14 cellular contexts compared by ENCODE assay signal in the genomic region with DNA sequence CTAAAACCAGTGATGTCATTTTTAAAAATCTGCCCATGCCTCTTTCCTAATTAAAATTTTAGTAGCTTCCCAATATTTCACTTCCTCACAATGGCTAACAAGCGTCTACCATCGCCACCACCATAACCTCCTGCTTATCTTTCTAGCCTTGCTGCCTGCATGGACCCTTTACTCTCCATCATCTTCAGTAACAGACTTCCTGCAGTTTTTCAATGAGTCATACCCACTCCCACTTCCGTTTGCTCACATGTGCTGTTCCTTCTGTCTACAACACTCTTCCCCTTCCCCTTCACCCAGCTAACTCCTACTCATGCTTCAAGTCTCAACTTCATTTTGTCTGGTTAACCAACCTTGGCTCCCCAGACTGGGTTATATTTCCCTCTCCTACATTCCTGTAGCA. TPM values are rescaled to one million over a fixed set of nuclear protein-coding genes. Genes with fewer than 3 reads are reported as not detected.
DNase-seq lines count a peak whose midpoint lies in the region; ATAC-seq and TF ChIP-seq lines count a peak whose summit lies in the region.
"Had no signal": no experiment of that assay in that cellular context is flagged by ENCODE, and none has a peak within 500 bp of the region (broad histone marks: within the 10 kb centered on the region; RNA-seq: fewer than 3 reads in every experiment).

No MANE protein-coding gene starts in this region.

- POLR2A ChIA-PET in activated CD8-positive, alpha-beta T cell treated with anti-CD3 and anti-CD28 coated beads for 36 hours (lab: Charles Lee) = interaction anchor here (0.8 to 7.7 kb wide), 3 partner anchors 9 to 30 kb away, joined by 3 to 58 read pairs (median 5); no protein-coding TSS in a partner anchor

- peak overlapping the region; percentile 88 for H3K27ac Mint-ChIP-seq in activated T-cell treated with anti-CD3 and anti-CD28 coated beads, Interleukin-2, amount 50 U/mL, for 24 hours
- H3K27ac Mint-ChIP-seq in activated CD8-positive, alpha-beta T cell treated with anti-CD3 and anti-CD28 coated beads for 36 hours = peak overlapping the region; percentile 97
- no peak overlapping the region for H3K27ac Mint-ChIP-seq in nephron progenitor cell

- CTCF ChIA-PET in activated CD8-positive, alpha-beta T cell treated with anti-CD3 and anti-CD28 coated beads for 36 hours (lab: Charles Lee) = interaction anchor here (0.9 to 1.2 kb wide), 3 partner anchors 9 to 150 kb away, joined by 3 to 4 read pairs (median 4); partner anchors contain the start of gene HOXB5

- H3K4me3 Mint-ChIP-seq in activated T-cell treated with anti-CD3 and anti-CD28 coated beads, Interleukin-2, amount 50 U/mL, for 24 hours = no peak overlapping the region
- peak overlapping the region; percentile 15 for H3K4me3 Mint-ChIP-seq in activated CD8-positive, alpha-beta T cell treated with anti-CD3 and anti-CD28 coated beads for 36 hours
- no peak overlapping the region for H3K4me3 Mint-ChIP-seq in nephron progenitor cell

- H3K9me3 ChIP-seq in spleen = no peaks in the 10 kb centered on the region
- H3K9me3 ChIP-seq: upper lobe of left lung had no signal

- no peak for TF ChIP-seq POLR2A in NB4 (IDR thresholded peaks at IDR 0.05; ENCODE audit: extremely low read depth, insufficient read length)
- no peak for TF ChIP-seq POLR2A in spleen (IDR thresholded peaks at IDR 0.05)

- H3K9me3 Mint-ChIP-seq in activated T-cell treated with anti-CD3 and anti-CD28 coated beads, Interleukin-2, amount 50 U/mL, for 24 hours = peaks cover 8% of the 10 kb centered on the region
- peaks cover 8% of the 10 kb centered on the region for H3K9me3 Mint-ChIP-seq in activated CD8-positive, alpha-beta T cell treated with anti-CD3 and anti-CD28 coated beads for 36 hours
- no peaks in the 10 kb centered on the region for H3K9me3 Mint-ChIP-seq in nephron progenitor cell

- TF ChIP-seq CTCF in NB4 (IDR thresholded peaks at IDR 0.05; ENCODE audit: low read depth, low read length) = no peak
- TF ChIP-seq CTCF in activated CD8-positive, alpha-beta T cell treated with anti-CD3 and anti-CD28 coated beads for 36 hours (IDR thresholded peaks at IDR 0.05) = no peak
- no peak for TF ChIP-seq CTCF in spleen (IDR thresholded peaks at IDR 0.05 in 8 of 11, conservative IDR thresholded peaks at IDR 0.05 in 3 of 11)
- TF ChIP-seq CTCF in nephron progenitor cell (IDR thresholded peaks at IDR 0.05) = no peak

- WGBS in spleen, 5 donors = 35 to 60% (median 57%) methylated on average over 3 of the region's 3 CpGs

- H3K36me3 Mint-ChIP-seq in activated T-cell treated with anti-CD3 and anti-CD28 coated beads, Interleukin-2, amount 50 U/mL, for 24 hours (ENCODE audit: low read depth) = no peaks in the 10 kb centered on the region
- H3K36me3 Mint-ChIP-seq in activated CD8-positive, alpha-beta T cell treated with anti-CD3 and anti-CD28 coated beads for 36 hours (ENCODE audit: low read depth) = peaks cover 12% of the 10 kb centered on the region
- H3K36me3 Mint-ChIP-seq in nephron progenitor cell (ENCODE audit: low read depth) = no peaks in the 10 kb centered on the region

- H3K36me3 ChIP-seq in spleen = no peaks in the 10 kb centered on the region
- H3K36me3 ChIP-seq: upper lobe of left lung had no signal

- H3K4me1 Mint-ChIP-seq in activated T-cell treated with anti-CD3 and anti-CD28 coated beads, Interleukin-2, amount 50 U/mL, for 24 hours (ENCODE audit: low read depth) = peaks cover 88% of the 10 kb centered on the region
- H3K4me1 Mint-ChIP-seq in activated CD8-positive, alpha-beta T cell treated with anti-CD3 and anti-CD28 coated beads for 36 hours (ENCODE audit: low read depth) = peaks cover 82% of the 10 kb centered on the region
- H3K4me1 Mint-ChIP-seq in nephron progenitor cell = peaks cover 65% of the 10 kb centered on the region

- H3K27ac ChIP-seq in spleen = peak overlapping the region in 6 of 8 donors; percentile 1 to 82 (median 63)
- H3K27ac ChIP-seq: upper lobe of left lung had no signal

- intact Hi-C loops in activated CD8-positive, alpha-beta T cell treated with anti-CD3 and anti-CD28 coated beads for 36 hours (cut with micrococcal nuclease) = no loop called here
- intact Hi-C loops in spleen (cut with DNase I; ENCODE audit: low total_unique reads) = no loop called here

- peaks cover 0 to 56% (median 0%) of the 10 kb centered on the region in 7 donors for H3K27me3 ChIP-seq in spleen (replicated peaks in 1 of 7)
- H3K27me3 ChIP-seq: upper lobe of left lung had no signal

- H3K4me3 ChIP-seq in NB4 (ENCODE audit: low read depth, low read length) (no peak overlapping the region), spleen (no peak overlapping the region)
- H3K4me3 ChIP-seq: skin epidermis, upper lobe of left lung had no signal

- ATAC-seq in activated CD8-positive, alpha-beta T cell treated with anti-CD3 and anti-CD28 coated beads for 36 hours = no peak
- no peak for ATAC-seq in HG03521 (IDR thresholded peaks at IDR 0.05; ENCODE audit: unreplicated experiment)

- DNase-seq in activated T-cell treated with anti-CD3 and anti-CD28 coated beads, Interleukin-2, amount 50 U/mL, for 24 hours = no peak
- DNase-seq in activated T-cell treated with anti-CD3 and anti-CD28 coated beads for 4 hours = no peak
- peak; percentile 84 for DNase-seq in NB4 (ENCODE audit: low read depth)
- no peak for DNase-seq in activated CD8-positive, alpha-beta T cell treated with anti-CD3 and anti-CD28 coated beads for 36 hours
- DNase-seq in spleen = no peak
- DNase-seq in NCI-H1436 (lab: John Stamatoyannopoulos, UW) = no peak
- no peak for DNase-seq in nephron progenitor cell
- DNase-seq: GOT3, NCI-H1930, upper lobe of left lung had no signal

- no peaks in the 10 kb centered on the region for H3K27me3 Mint-ChIP-seq in activated T-cell treated with anti-CD3 and anti-CD28 coated beads, Interleukin-2, amount 50 U/mL, for 24 hours
- no peaks in the 10 kb centered on the region for H3K27me3 Mint-ChIP-seq in activated CD8-positive, alpha-beta T cell treated with anti-CD3 and anti-CD28 coated beads for 36 hours
- peaks cover 3% of the 10 kb centered on the region for H3K27me3 Mint-ChIP-seq in nephron progenitor cell (ENCODE audit: low read depth, poor library complexity)

- peaks cover 42 to 87% (median 62%) of the 10 kb centered on the region in 6 donors for H3K4me1 ChIP-seq in spleen

RNA-seq across cellular contexts. Expression of gene SKAP1, which starts 12.8 kb away (rescaled TPM):
- 10 to 100 TPM; 73.9 to 81.3 TPM for total RNA-seq in activated CD8-positive, alpha-beta T cell treated with anti-CD3 and anti-CD28 coated beads for 36 hours
- 10 to 100 TPM; 11.7 to 26.5 (median 20.5) TPM for total RNA-seq in spleen
- polyA plus RNA-seq in spleen = 10 to 100 TPM; 11.5 to 28.9 (median 20.5) TPM
- polyA plus RNA-seq: AG04450, keratinocyte had no signal
